In genomic region chr4:81031389-81032173, GRCh38 we compare ENCODE assay signal across 1 cellular context.
TF ChIP-seq lines count a peak whose summit lies in the region.

No MANE protein-coding gene starts in this region.

TF ChIP-seq in WTC11, 78 proteins besides CTCF, POLR2A, EP300 and RAD21 (continued from another document):
- TF ChIP-seq AFF4 (CRISPR knock-in tag; IDR thresholded peaks at IDR 0.05; ENCODE audit: borderline replicate concordance) (no peak), E2F1 (CRISPR knock-in tag; IDR thresholded peaks at IDR 0.05) (no peak), ZNF416 (CRISPR knock-in tag; IDR thresholded peaks at IDR 0.05) (no peak), CBFB (CRISPR knock-in tag; IDR thresholded peaks at IDR 0.05; ENCODE audit: low read depth) (no peak), ZMAT4 (CRISPR knock-in tag; IDR thresholded peaks at IDR 0.05) (no peak), ZNF671 (CRISPR knock-in tag; IDR thresholded peaks at IDR 0.05) (no peak), NFATC4 (CRISPR knock-in tag; IDR thresholded peaks at IDR 0.05) (no peak), NFYB (CRISPR knock-in tag; conservative IDR thresholded peaks at IDR 0.05; ENCODE audit: low read depth) (no peak), NR3C1 (CRISPR knock-in tag; conservative IDR thresholded peaks at IDR 0.05; ENCODE audit: low read depth) (no peak), ATF6 (CRISPR knock-in tag; IDR thresholded peaks at IDR 0.05) (no peak), ATF2 (CRISPR knock-in tag; IDR thresholded peaks at IDR 0.05; ENCODE audit: borderline replicate concordance, low read depth) (no peak), ZNF219 (CRISPR knock-in tag; IDR thresholded peaks at IDR 0.05; ENCODE audit: borderline replicate concordance) (no peak), HMGA2 (CRISPR knock-in tag; IDR thresholded peaks at IDR 0.05) (no peak), AR (CRISPR knock-in tag; IDR thresholded peaks at IDR 0.05) (no peak), NFE2L1 (CRISPR knock-in tag; IDR thresholded peaks at IDR 0.05) (no peak), E2F5 (CRISPR knock-in tag; IDR thresholded peaks at IDR 0.05) (0 out of 2 replicates have a peak, but pooled peaks have one; percentile 32), TCF7 (CRISPR knock-in tag; IDR thresholded peaks at IDR 0.05; ENCODE audit: low read depth) (no peak)
